4 cellular contexts compared by ENCODE assay signal in genomic region chr2:63357722-63358121, GRCh38.
A peak's percentile ranks its signal among the peaks of the same experiment; 100 is the strongest.
DNase-seq lines count a peak whose midpoint lies in the region; ATAC-seq, FAIRE-seq and TF ChIP-seq lines count a peak whose summit lies in the region.
"Not testable (repeated sequence)": the region's sequence is repeated elsewhere in the genome, so short reads cannot be mapped to it uniquely, and the experiment has no call there.

No MANE protein-coding gene starts in this region.

- TF ChIP-seq CTCF in HEK293 (tag by site-specific recombination; IDR thresholded peaks at IDR 0.05); OCI-LY7 (conservative IDR thresholded peaks at IDR 0.05; ENCODE audit: low read length); K562 (IDR thresholded peaks at IDR 0.05 in 2 of 3, conservative IDR thresholded peaks at IDR 0.05 in 1 of 3; ENCODE audit: insufficient read depth in 2 of 3, low read depth in 1 of 3, low read length in 3 of 3): not testable (repeated sequence)

- not testable (repeated sequence) for ATAC-seq in SK-N-SH treated with all-trans-retinoic acid at 6 μM for 48 hours, K562

- 5% methylated on average over 1 of the region's 1 CpG for WGBS in K562 (ENCODE audit: insufficient coverage, low coverage, missing lambda C conversion rate)

- CTCF ChIA-PET in HEK293 (lab: Yijun Ruan, JAX), result interaction anchor here (0.7 kb wide), 1 partner anchor 341 kb away, joined by 3 read pairs; no protein-coding TSS in a partner anchor
- CTCF ChIA-PET in OCI-LY7 (lab: Charles Lee; ENCODE audit: unreplicated experiment); K562 (lab: Yijun Ruan, JAX; ENCODE audit: low intra/inter-chr PET ratio): not testable (repeated sequence)

- not testable (repeated sequence) for H3K9me1 ChIP-seq in K562 (ENCODE audit: control insufficient read depth, insufficient read depth, low read length)

- intact Hi-C loops in OCI-LY7 (cut with micrococcal nuclease; ENCODE audit: unreplicated experiment); K562 (cut with micrococcal nuclease): not testable (repeated sequence)

- TF ChIP-seq EP300 in K562 (IDR thresholded peaks at IDR 0.05; ENCODE audit: low read length), result not testable (repeated sequence)

- not testable (repeated sequence) for H2AFZ ChIP-seq in OCI-LY7 (ENCODE audit: low read length); K562 (ENCODE audit: low read depth, low read length)

- H3K27me3 ChIP-seq in K562 (ENCODE audit: control insufficient read depth in 2 of 2, insufficient read depth in 2 of 2, low read length in 2 of 2), result not testable (repeated sequence)

- in situ Hi-C loops in K562 (cut with MboI), result not testable (repeated sequence)

- not testable (repeated sequence) for BruUV-seq in OCI-LY7 (replicated peaks; lab: Mats Ljungman, UMichigan); K562 (replicated peaks; lab: Mats Ljungman, UMichigan)

- FAIRE-seq in K562 (lab: Jason Lieb, UNC), result not testable (repeated sequence)

- not testable (repeated sequence) for H3K9ac ChIP-seq in K562 (ENCODE audit: insufficient read depth in 1 of 2, low read depth in 2 of 2, low read length in 2 of 2)

- not testable (repeated sequence) for H3K4me3 ChIP-seq in HEK293 (ENCODE audit: low read depth, low read length); OCI-LY7 (ENCODE audit: low read depth, low read length, poor library complexity, severe bottlenecking); K562

- not testable (repeated sequence) for H3K4me2 ChIP-seq in OCI-LY7 (ENCODE audit: low read length); K562 (ENCODE audit: insufficient read depth, low read length)

- H3K36me3 ChIP-seq in HEK293 (ENCODE audit: control insufficient read depth in 2 of 2, insufficient read depth in 1 of 2, low read length in 2 of 2); OCI-LY7 (ENCODE audit: insufficient read depth, low read length); K562 (ENCODE audit: control insufficient read depth, insufficient read depth, low read length): not testable (repeated sequence)

- TF ChIP-seq RAD21 in K562 (CRISPR knock-in tag; conservative IDR thresholded peaks at IDR 0.05 in 1 of 2, IDR thresholded peaks at IDR 0.05 in 1 of 2), result not testable (repeated sequence)

- H3K9me3 ChIP-seq in HEK293 (ENCODE audit: control insufficient read depth, insufficient read depth, low read depth, low read length); OCI-LY7 (ENCODE audit: low read length); K562 (replicated peaks; ENCODE audit: control insufficient read depth, insufficient read depth, low read depth, low read length): not testable (repeated sequence)

- not testable (repeated sequence) for H3K27ac ChIP-seq in HEK293 (ENCODE audit: extremely low read depth, low read depth, low read length); K562 (ENCODE audit: extremely low read depth, low read depth, low read length)
- H3K27ac ChIP-seq in OCI-LY7 (ENCODE audit: low read depth, low read length, poor library complexity, severe bottlenecking), result peak overlapping the region; percentile 11

- not testable (repeated sequence) for H4K20me1 ChIP-seq in OCI-LY7 (ENCODE audit: insufficient read depth, low read length); K562 (replicated peaks; ENCODE audit: control insufficient read depth, insufficient read depth, low read length)

- not testable (repeated sequence) for H3K9me2 ChIP-seq in OCI-LY7 (ENCODE audit: insufficient read depth, low read length)

- DNase-seq in OCI-LY7 (ENCODE audit: low spot score); K562 (ENCODE audit: extremely low read depth in 1 of 4, low spot score in 3 of 4): not testable (repeated sequence)

- TF ChIP-seq POLR2A in K562 (conservative IDR thresholded peaks at IDR 0.05), result not testable (repeated sequence)

- H3K79me2 ChIP-seq in OCI-LY7 (ENCODE audit: insufficient read depth, low read depth, low read length); K562 (ENCODE audit: control insufficient read depth, insufficient read depth, low read length): not testable (repeated sequence)

- POLR2A ChIA-PET in HEK293 (lab: Yijun Ruan, JAX), result not testable (repeated sequence)
- POLR2A ChIA-PET in OCI-LY7 (lab: Charles Lee) (interaction anchor here (0.6 to 0.7 kb wide), 3 partner anchors 11 to 447 kb away, joined by 3 to 4 read pairs (median 3); no protein-coding TSS in a partner anchor), K562 (lab: Yijun Ruan, JAX) (interaction anchor here (0.7 kb wide), 1 partner anchor 10 kb away, joined by 3 read pairs; no protein-coding TSS in a partner anchor)

- not testable (repeated sequence) for H3K4me1 ChIP-seq in HEK293 (ENCODE audit: control insufficient read depth, insufficient read depth, low read length); K562 (replicated peaks in 1 of 2; ENCODE audit: control insufficient read depth in 2 of 2, insufficient read depth in 2 of 2, low read length in 2 of 2)
- peaks cover 12% of the 10 kb centered on the region for H3K4me1 ChIP-seq in OCI-LY7 (ENCODE audit: insufficient read depth, low read length, poor library complexity, severe bottlenecking)

TF ChIP-seq in HEK293, 187 proteins besides CTCF, POLR2A, EP300 and RAD21:
- TF ChIP-seq ZNF146 (tag by site-specific recombination; IDR thresholded peaks at IDR 0.05), result peak; percentile 19; the same call in 1 of the 2 replicates

TF ChIP-seq in SK-N-SH treated with all-trans-retinoic acid at 6 μM for 48 hours, 23 proteins besides CTCF, POLR2A, EP300 and RAD21:
- TF ChIP-seq ZNF8 (CRISPR knock-in tag; IDR thresholded peaks at IDR 0.05), result peak; percentile 59

TF ChIP-seq in K562, 482 proteins besides CTCF, POLR2A, EP300 and RAD21:
- peak; percentile 75 for TF ChIP-seq ZNF146 (CRISPR knock-in tag; IDR thresholded peaks at IDR 0.05; ENCODE audit: unreplicated experiment)
TF ChIP-seq in K562: peak in this region for 1; not testable (repeated sequence) for 481.
